ENCODE assay signal across 1 cellular context in the genomic region with DNA sequence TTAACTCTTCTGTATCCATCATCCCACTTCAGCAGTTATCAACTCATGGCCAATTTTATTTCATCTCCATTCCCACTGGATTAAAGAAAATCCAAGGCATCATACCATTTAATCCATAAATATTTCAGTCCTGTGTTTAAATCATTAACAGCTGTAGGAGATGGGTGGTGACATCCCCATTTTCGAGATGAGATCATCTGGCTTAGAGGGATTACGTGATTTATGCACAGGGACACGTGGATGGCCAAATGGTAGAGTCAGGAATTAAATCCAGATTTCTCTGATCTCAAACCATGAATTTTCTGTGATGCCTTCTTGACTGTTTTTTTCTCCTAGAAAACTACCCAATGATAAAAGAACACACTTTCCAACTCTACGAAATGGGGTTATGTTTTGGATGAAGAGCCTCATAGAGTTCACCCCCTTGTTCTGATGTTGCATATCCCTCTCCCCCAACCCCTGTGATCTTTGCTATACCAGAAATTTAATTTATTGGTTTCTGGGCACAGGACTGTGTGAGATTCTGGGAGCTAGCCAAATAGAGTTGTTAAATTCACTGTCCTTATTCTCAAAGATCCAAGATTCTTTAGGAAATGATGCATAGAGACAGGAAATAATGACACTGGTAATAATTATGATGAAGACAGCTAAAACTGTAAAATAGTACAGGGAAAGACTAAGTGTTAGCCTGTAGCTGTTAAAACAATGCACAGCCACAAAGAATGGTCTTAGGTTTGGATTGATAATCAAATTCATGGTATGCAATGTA.
TF ChIP-seq lines count a peak whose summit lies in the region.

No MANE protein-coding gene starts in this region.

TF ChIP-seq in GM23338, 12 proteins besides CTCF, POLR2A, EP300 and RAD21 (continued from another document):
- TF ChIP-seq NANOG (IDR thresholded peaks at IDR 0.05; ENCODE audit: borderline replicate concordance) (no peak), CREB1 (CRISPR knock-in tag; IDR thresholded peaks at IDR 0.05; ENCODE audit: low read depth) (no peak), ZNF331 (CRISPR knock-in tag; IDR thresholded peaks at IDR 0.05; ENCODE audit: low read depth) (no peak), ZNF114 (CRISPR knock-in tag; IDR thresholded peaks at IDR 0.05) (no peak), JUNB (IDR thresholded peaks at IDR 0.05; ENCODE audit: unreplicated experiment) (no peak)
